Comparison of ENCODE assay signal across 9 cellular contexts in the genomic region with DNA sequence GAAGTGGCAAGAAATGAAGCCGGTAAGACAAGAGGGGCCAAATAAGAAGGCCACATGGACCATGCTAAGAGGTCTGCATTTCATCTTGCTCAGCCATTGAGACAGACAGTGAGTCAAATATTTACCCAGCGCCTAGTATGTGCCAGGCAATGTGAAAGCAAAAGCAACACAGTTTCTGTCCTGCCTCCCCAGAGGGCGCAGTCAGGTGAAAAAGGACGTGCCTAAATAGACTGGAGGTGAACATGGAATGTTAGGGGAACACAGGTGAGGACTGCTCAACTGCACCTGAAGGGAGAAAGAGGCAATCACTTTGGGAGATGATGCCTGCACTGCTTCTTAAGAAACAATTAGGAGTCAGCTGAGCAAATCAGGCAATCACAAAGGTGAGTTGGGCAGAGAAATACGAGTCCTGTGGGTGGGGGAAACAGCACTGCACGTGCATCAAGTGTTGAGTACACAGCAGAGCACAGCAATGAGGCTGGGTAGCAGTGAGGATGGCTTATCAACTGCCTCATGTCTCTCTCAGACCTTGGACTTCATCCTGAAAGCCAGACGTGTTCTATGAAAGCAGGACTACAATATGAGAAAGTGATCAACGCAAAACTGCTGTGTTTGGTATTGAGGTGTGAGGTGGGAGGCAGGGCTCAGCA.
DNase-seq lines count a peak whose midpoint lies in the region; ATAC-seq and TF ChIP-seq lines count a peak whose summit lies in the region.
"Had no signal": no experiment of that assay in that cellular context is flagged by ENCODE, and none has a peak within 500 bp of the region (broad histone marks: within the 10 kb centered on the region; RNA-seq: fewer than 3 reads in every experiment).

No MANE protein-coding gene starts in this region.

- CTCF ChIA-PET in activated naive CD4-positive, alpha-beta T cell treated with anti-CD3 and anti-CD28 coated beads, Interleukin-2, amount 10 ng/mL, durations not matched to agents 7 days and 5 days (lab: Charles Lee): no interaction called here

- DNase-seq in DMS53 (lab: John Stamatoyannopoulos, UW) (peak; percentile 60), thyroid gland (peak; percentile 22 to 58), OCI-M1 (lab: John Stamatoyannopoulos, UW) (no peak), brain microvascular endothelial cell (no peak), H7 (no peak)
- peak; percentile 24 for DNase-seq in activated naive CD4-positive, alpha-beta T cell treated with anti-CD3 and anti-CD28 coated beads, Interleukin-2, amount 10 ng/mL, durations not matched to agents 7 days and 5 days

- H3K9me3 ChIP-seq in thyroid gland: no peaks in the 10 kb centered on the region

- WGBS in thyroid gland, 2 donors: 74 to 76% methylated on average over 8 of the region's 8 CpGs

- H3K4me3 ChIP-seq in thyroid gland (replicated peaks in 1 of 3) (no peak overlapping the region), brain microvascular endothelial cell (ENCODE audit: low read depth, low read length) (no peak overlapping the region), H7 (ENCODE audit: insufficient read depth, low read depth, low read length) (no peak overlapping the region)

- TF ChIP-seq CTCF in thyroid gland (IDR thresholded peaks at IDR 0.05) (no peak), brain microvascular endothelial cell (IDR thresholded peaks at IDR 0.05; ENCODE audit: low read depth, low read length, missing control alignments) (no peak)

- peaks cover 5% of the 10 kb centered on the region for H3K36me3 Mint-ChIP-seq in activated naive CD4-positive, alpha-beta T cell treated with anti-CD3 and anti-CD28 coated beads, Interleukin-2, amount 10 ng/mL, durations not matched to agents 7 days and 5 days

- H3K4me3 Mint-ChIP-seq in activated naive CD4-positive, alpha-beta T cell treated with anti-CD3 and anti-CD28 coated beads, Interleukin-2, amount 10 ng/mL, durations not matched to agents 7 days and 5 days: no peak overlapping the region

- peaks cover 10 to 22% of the 10 kb centered on the region in 2 donors for H3K4me1 ChIP-seq in thyroid gland

- no peak for TF ChIP-seq POLR2A in thyroid gland (IDR thresholded peaks at IDR 0.05)

- in situ Hi-C loops in brain microvascular endothelial cell (cut with HindIII; ENCODE audit: low pct_ligation_motif_present, low sequenced_read_pairs): no loop called here

- H3K27me3 Mint-ChIP-seq in activated naive CD4-positive, alpha-beta T cell treated with anti-CD3 and anti-CD28 coated beads, Interleukin-2, amount 10 ng/mL, durations not matched to agents 7 days and 5 days: no peaks in the 10 kb centered on the region

- intact Hi-C loops in thyroid gland (cut with DNase I): no loop called here

- H3K36me3 ChIP-seq in thyroid gland: no peaks in the 10 kb centered on the region
- H3K36me3 ChIP-seq in brain microvascular endothelial cell (replicated peaks): no peaks in the 10 kb centered on the region
- H3K36me3 ChIP-seq in H7 (replicated peaks; ENCODE audit: control insufficient read depth, insufficient read depth, low read length): no peaks in the 10 kb centered on the region

- H3K27me3 ChIP-seq in thyroid gland: no peaks in the 10 kb centered on the region
- H3K27me3 ChIP-seq in brain microvascular endothelial cell (replicated peaks): no peaks in the 10 kb centered on the region
- no peaks in the 10 kb centered on the region for H3K27me3 ChIP-seq in H7 (ENCODE audit: control insufficient read depth, insufficient read depth, low read length)

- peak overlapping the region in 2 of 3 donors; percentile 10 to 45 for H3K27ac ChIP-seq in thyroid gland
- no peak overlapping the region for H3K27ac ChIP-seq in brain microvascular endothelial cell
- H3K27ac ChIP-seq: HL-60 had no signal

- ATAC-seq in GM19351 (IDR thresholded peaks at IDR 0.05; ENCODE audit: unreplicated experiment) (peak; percentile 81), HG03280 (IDR thresholded peaks at IDR 0.05; ENCODE audit: unreplicated experiment) (peak; percentile 92)

- H3K27ac Mint-ChIP-seq in activated naive CD4-positive, alpha-beta T cell treated with anti-CD3 and anti-CD28 coated beads, Interleukin-2, amount 10 ng/mL, durations not matched to agents 7 days and 5 days: no peak overlapping the region

- H3K4me1 Mint-ChIP-seq in activated naive CD4-positive, alpha-beta T cell treated with anti-CD3 and anti-CD28 coated beads, Interleukin-2, amount 10 ng/mL, durations not matched to agents 7 days and 5 days: peaks cover 15% of the 10 kb centered on the region

- H3K9me3 Mint-ChIP-seq in activated naive CD4-positive, alpha-beta T cell treated with anti-CD3 and anti-CD28 coated beads, Interleukin-2, amount 10 ng/mL, durations not matched to agents 7 days and 5 days: peaks cover 6% of the 10 kb centered on the region

Comparison
In these comparisons a context has a peak if more than half of its experiments do, and no peak if none do; other contexts are left out.
1. DNase-seq: peak in DMS53 (single experiment), activated naive CD4-positive, alpha-beta T cell treated with anti-CD3 and anti-CD28 coated beads, Interleukin-2, amount 10 ng/mL, durations not matched to agents 7 days and 5 days (single experiment) and thyroid gland (2 of 2); none in OCI-M1 (single experiment), brain microvascular endothelial cell (single experiment) and H7 (single experiment).